Comparison of ENCODE assay signal across 15 cellular contexts in the genomic region with DNA sequence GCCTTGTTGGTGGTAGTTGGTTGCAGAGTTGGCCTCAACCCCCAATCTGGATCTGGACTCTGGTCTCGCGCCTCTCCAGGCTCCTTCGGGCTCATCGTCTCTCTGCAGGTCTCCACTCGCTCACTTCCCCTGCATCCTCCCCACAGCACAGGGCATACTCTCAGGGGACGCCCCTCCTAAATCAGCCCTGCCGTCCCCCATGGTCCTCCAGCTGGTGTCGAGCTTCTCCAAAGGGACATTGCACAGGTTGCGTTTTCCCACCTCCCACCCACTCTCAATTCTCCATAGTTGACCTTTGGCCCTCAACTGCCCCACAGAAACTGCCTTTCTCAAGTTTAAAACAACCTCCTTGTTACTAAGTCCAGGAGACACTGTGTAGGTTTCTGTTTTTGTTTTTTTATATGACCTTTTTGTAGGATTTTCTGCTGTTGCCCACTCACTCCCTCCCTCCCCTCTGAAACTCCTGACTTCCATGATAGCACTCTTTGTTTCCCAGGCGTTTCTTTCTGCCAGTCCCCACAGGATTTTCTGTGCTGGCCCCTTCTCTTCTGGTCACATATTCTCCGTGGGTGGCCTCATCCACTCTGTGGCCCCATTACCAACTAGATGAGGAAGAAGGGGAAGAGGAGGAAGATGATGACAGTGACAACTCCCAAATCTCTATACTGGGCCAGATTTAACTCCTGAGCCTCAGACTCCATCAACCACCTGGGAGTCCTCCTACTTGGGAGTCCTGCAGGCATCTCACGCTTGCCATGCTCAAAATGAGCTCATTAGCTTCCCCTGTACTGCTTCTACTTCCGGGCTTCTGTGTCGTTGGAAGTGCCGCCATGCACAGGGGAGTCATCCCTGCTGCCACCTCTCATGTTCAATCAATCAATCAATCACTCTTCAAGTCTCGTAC.
"Had no signal": no experiment of that assay in that cellular context is flagged by ENCODE, and none has a peak within 500 bp of the region (broad histone marks: within the 10 kb centered on the region; RNA-seq: fewer than 3 reads in every experiment).

No MANE protein-coding gene starts in this region.

- H3K27ac ChIP-seq: colonic mucosa, epithelial cell of prostate, gastroesophageal sphincter, stomach, thoracic aorta had no signal

- ATAC-seq: gastroesophageal sphincter had no signal

- H3K27ac Mint-ChIP-seq: mesothelial cell of epicardium had no signal

- H3K27me3 ChIP-seq: colonic mucosa had no signal

- DNase-seq: activated CD4-positive, alpha-beta T cell treated with anti-CD3 and anti-CD28 coated beads for 1 hour; activated CD4-positive, alpha-beta T cell treated with anti-CD3 and anti-CD28 coated beads, Interleukin-2, amount 50 U/mL, for 48 hours; activated gamma-delta T cell; activated T-cell treated with anti-CD3 and anti-CD28 coated beads, Interleukin-2, amount 50 U/mL, for 48 hours; aorta; colonic mucosa; effector memory CD4-positive, alpha-beta T cell; hippocampal formation; stimulated activated CD4-positive, alpha-beta T cell treated with anti-CD3 and anti-CD28 coated beads, Interleukin-15, amount 100 ng/mL, for 24 hours; stimulated activated CD4-positive, alpha-beta T cell treated with anti-CD3 and anti-CD28 coated beads, Interleukin-4, amount 100 ng/mL, for 24 hours; stomach had no signal

- H3K4me1 ChIP-seq: colonic mucosa, gastroesophageal sphincter, stomach had no signal

- H3K9me3 ChIP-seq: colonic mucosa, gastroesophageal sphincter, stomach, thoracic aorta had no signal

- H3K9me3 Mint-ChIP-seq: mesothelial cell of epicardium had no signal

- H3K4me3 Mint-ChIP-seq: mesothelial cell of epicardium had no signal

- H3K4me3 ChIP-seq: colonic mucosa, gastroesophageal sphincter, stomach, thoracic aorta had no signal

- H3K36me3 ChIP-seq: colonic mucosa, gastroesophageal sphincter, stomach, thoracic aorta had no signal

- H3K36me3 Mint-ChIP-seq: mesothelial cell of epicardium had no signal
